11 cellular contexts compared by ENCODE assay signal in genomic region chr20:39429716-39430115, GRCh38.
DNase-seq lines count a peak whose midpoint lies in the region; ATAC-seq and TF ChIP-seq lines count a peak whose summit lies in the region.
"Had no signal": no experiment of that assay in that cellular context is flagged by ENCODE, and none has a peak within 500 bp of the region (broad histone marks: within the 10 kb centered on the region; RNA-seq: fewer than 3 reads in every experiment).

No MANE protein-coding gene starts in this region.

- no peak overlapping the region for H3K27ac ChIP-seq in Karpas-422 (ENCODE audit: low read length)
- H3K27ac ChIP-seq in mesendoderm (ENCODE audit: low read depth, low read length) = no peak overlapping the region
- H3K27ac ChIP-seq: epithelial cell of prostate, HL-60, stomach had no signal

- WGBS in mesendoderm (ENCODE audit: extremely low coverage, insufficient coverage, low lambda C conversion rate) = no CpG with 5 or more reads among the region's 1 CpG

- peak; percentile 37 to 63 for TF ChIP-seq CTCF in brain (conservative IDR thresholded peaks at IDR 0.05)

- H3K4me2 ChIP-seq in Karpas-422 (ENCODE audit: low read depth, low read length, poor library complexity, severe bottlenecking) (no peak overlapping the region), mesendoderm (ENCODE audit: low read length) (no peak overlapping the region)

- H3K27ac Mint-ChIP-seq in brain = no peak overlapping the region

- H4K20me1 ChIP-seq in Karpas-422 (ENCODE audit: insufficient read depth, low read depth, low read length) = no peaks in the 10 kb centered on the region

- no peaks in the 10 kb centered on the region for H3K36me3 ChIP-seq in Karpas-422 (ENCODE audit: insufficient read depth, low read length)
- no peaks in the 10 kb centered on the region for H3K36me3 ChIP-seq in mesendoderm (ENCODE audit: control insufficient read depth, insufficient read depth, low read length)
- H3K36me3 ChIP-seq: stomach had no signal

- no peak overlapping the region for H3K4me3 Mint-ChIP-seq in brain

- H3K23ac ChIP-seq in mesendoderm (ENCODE audit: low read length) = no peak overlapping the region

- no peak for ATAC-seq in HG02973 (IDR thresholded peaks at IDR 0.05; ENCODE audit: unreplicated experiment)

- no peaks in the 10 kb centered on the region for H3K36me3 Mint-ChIP-seq in brain

- no peak overlapping the region for H3K18ac ChIP-seq in mesendoderm (ENCODE audit: low read length)

- H3K27me3 ChIP-seq in Karpas-422 (ENCODE audit: low read length) = no peaks in the 10 kb centered on the region
- no peaks in the 10 kb centered on the region for H3K27me3 ChIP-seq in mesendoderm (ENCODE audit: insufficient read depth, low read length, poor library complexity)
- H3K27me3 ChIP-seq: stomach had no signal

- no peaks in the 10 kb centered on the region; the same call in 1 of the 2 replicates for H3K4me1 ChIP-seq in Karpas-422 (ENCODE audit: low read length)
- no peaks in the 10 kb centered on the region for H3K4me1 ChIP-seq in mesendoderm (ENCODE audit: control insufficient read depth, low read depth, low read length)
- H3K4me1 ChIP-seq: stomach had no signal

- H3K4me3 ChIP-seq in Karpas-422 (ENCODE audit: low read length) (no peak overlapping the region), mesendoderm (ENCODE audit: low read length) (no peak overlapping the region)
- H3K4me3 ChIP-seq: stomach had no signal

- no peaks in the 10 kb centered on the region for H3K4me1 Mint-ChIP-seq in brain

- H3K9me3 Mint-ChIP-seq in brain = peaks cover 0 to 15% (median 0%) of the 10 kb centered on the region in 5 experiments

- DNase-seq in G401 (ENCODE audit: low spot score) (peak; percentile 9), Karpas-422 (peak; percentile 44), mesendoderm (peak; percentile 61), hippocampal formation (lab: John Stamatoyannopoulos, UW) (no peak), NAMALWA (ENCODE audit: low spot score) (no peak)
- DNase-seq: activated CD4-positive, alpha-beta T cell treated with anti-CD3 and anti-CD28 coated beads, Interleukin-2, amount 50 U/mL, for 48 hours; stomach had no signal

- no peak overlapping the region for H2BK5ac ChIP-seq in mesendoderm (ENCODE audit: low read length)

- H3K79me2 ChIP-seq in Karpas-422 (ENCODE audit: low read length) (no peaks in the 10 kb centered on the region), mesendoderm (ENCODE audit: control insufficient read depth, insufficient read depth, low read length) (no peaks in the 10 kb centered on the region)

- H3K4ac ChIP-seq in mesendoderm (ENCODE audit: low read depth, low read length) = no peak overlapping the region

- H4K8ac ChIP-seq in mesendoderm (ENCODE audit: low read depth, low read length) = no peak overlapping the region

- H4K5ac ChIP-seq in mesendoderm (ENCODE audit: low read length) = no peak overlapping the region

- no peak overlapping the region for H2BK120ac ChIP-seq in mesendoderm (ENCODE audit: low read depth, low read length)

- in situ Hi-C loops in G401 (cut with HindIII; ENCODE audit: low sequenced_read_pairs) = no loop called here

- H3K9me2 ChIP-seq in Karpas-422 (replicated peaks; ENCODE audit: insufficient read depth, low read length) = no peaks in the 10 kb centered on the region

- H3K9me3 ChIP-seq in Karpas-422 (ENCODE audit: low read length) = no peaks in the 10 kb centered on the region

- H3K27me3 Mint-ChIP-seq in brain = peaks cover 6% of the 10 kb centered on the region

- H2AK5ac ChIP-seq in mesendoderm (ENCODE audit: low read length) = no peak overlapping the region

- no peak overlapping the region for H3K56ac ChIP-seq in mesendoderm (ENCODE audit: low read length)

- no peaks in the 10 kb centered on the region for H3K79me1 ChIP-seq in mesendoderm (ENCODE audit: low read length)

- no peak overlapping the region for H3K9ac ChIP-seq in Karpas-422 (ENCODE audit: low read length)
- H3K9ac ChIP-seq in mesendoderm (ENCODE audit: low read length) = no peak overlapping the region

- H2BK15ac ChIP-seq in mesendoderm (replicated peaks; ENCODE audit: low read depth) = no peak overlapping the region

- no peak overlapping the region for H2AFZ ChIP-seq in Karpas-422 (ENCODE audit: low read length)

Comparison
In these comparisons a context has a peak if more than half of its experiments do, and no peak if none do; other contexts are left out.
1. DNase-seq: peak in G401 (single experiment), Karpas-422 (single experiment) and mesendoderm (single experiment); none in hippocampal formation (0 of 2) and NAMALWA (single experiment).